In the genomic region with DNA sequence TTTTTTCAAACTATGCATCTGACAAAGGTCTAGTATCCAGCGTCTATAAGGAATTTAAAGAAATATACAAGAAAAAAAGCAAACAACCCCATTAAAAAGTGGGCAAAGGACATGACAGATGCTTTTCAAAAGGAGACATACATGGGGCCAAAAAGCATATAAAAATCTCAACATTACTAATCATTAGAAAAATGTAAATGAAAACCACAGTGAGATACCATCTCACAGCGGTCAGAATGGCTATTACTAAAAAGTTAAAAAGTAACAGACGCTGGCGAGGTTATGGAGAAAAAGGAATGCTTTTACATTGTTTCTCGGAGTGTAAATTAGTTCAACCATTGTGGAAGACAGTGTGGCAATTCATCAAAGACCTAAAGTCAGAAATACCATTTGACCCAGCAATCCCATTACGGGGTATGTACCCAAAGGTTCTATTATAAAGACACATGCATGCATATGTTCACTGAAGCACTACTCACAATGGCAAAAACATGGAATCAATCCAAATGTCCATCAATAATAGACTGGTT, we compare ENCODE assay signal across 20 cellular contexts.
"Had no signal": no experiment of that assay in that cellular context is flagged by ENCODE, and none has a peak within 500 bp of the region (broad histone marks: within the 10 kb centered on the region; RNA-seq: fewer than 3 reads in every experiment).

No MANE protein-coding gene starts in this region.

- H3K36me3 ChIP-seq: MG63, SJSA1 had no signal

- H3K4me1 ChIP-seq: SJSA1 had no signal

- H3K27ac ChIP-seq: HL-60, SJSA1, SK-N-MC had no signal

- H3K9me3 ChIP-seq: MG63 had no signal

- ATAC-seq: Panc1, Right ventricle myocardium inferior had no signal

- H3K27me3 ChIP-seq: MG63, SJSA1 had no signal

- DNase-seq: KBM-7, MG63, NCI-H1092, NCI-H1105 treated with DMSO at 0.1 percent for 48 hours, NCI-H1417 treated with DMSO at 0.1 percent for 48 hours, NCI-H146, NCI-H1694 treated with DMSO at 0.1 percent for 48 hours, NCI-H1930, NCI-H2081, NCI-H2107, NCI-H2227 treated with DMSO at 0.1 percent for 48 hours, NCI-H524, NCI-H526 treated with DMSO at 0.1 percent for 48 hours, NCI-H748 treated with DMSO at 0.1 percent for 48 hours, SHP77 treated with DMSO at 0.1 percent for 48 hours had no signal

- H3K4me3 ChIP-seq: MG63, SJSA1, SK-N-MC had no signal
